28 cellular contexts compared by ENCODE assay signal in the genomic region with DNA sequence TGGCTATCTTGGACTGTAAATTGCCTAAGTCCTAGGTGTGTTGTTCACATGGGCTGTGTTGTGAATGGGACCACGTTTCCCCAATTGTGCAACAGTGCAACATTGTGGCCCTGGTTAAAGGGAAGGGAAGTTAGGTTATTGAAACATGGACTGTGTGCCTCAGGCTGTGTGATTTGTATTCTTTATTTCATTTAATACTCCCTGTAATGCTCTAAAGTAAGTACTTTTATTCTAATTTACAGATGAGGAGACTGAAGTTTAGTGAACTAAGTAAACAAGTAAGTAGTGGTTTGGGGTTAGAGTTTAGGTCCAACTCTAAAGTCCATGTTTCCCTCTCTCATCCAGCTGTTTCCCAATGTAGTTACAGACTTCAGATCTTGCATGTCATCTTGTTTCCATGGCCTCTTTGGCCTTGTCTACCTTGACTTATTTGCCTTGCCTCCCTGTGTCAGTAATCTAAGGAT.
DNase-seq lines count a peak whose midpoint lies in the region; ATAC-seq and TF ChIP-seq lines count a peak whose summit lies in the region.
"Had no signal": no experiment of that assay in that cellular context is flagged by ENCODE, and none has a peak within 500 bp of the region (broad histone marks: within the 10 kb centered on the region; RNA-seq: fewer than 3 reads in every experiment).

No MANE protein-coding gene starts in this region.

- DNase-seq in AML-193 (lab: John Stamatoyannopoulos, UW) (peak; percentile 37 to 44), DND-41 (no peak), T-helper 17 cell (no peak), mesothelial cell of epicardium (ENCODE audit: low spot score in 2 of 2, unreplicated experiment in 2 of 2) (no peak), foreskin keratinocyte (no peak), NCI-H345 treated with DMSO at 0.1 percent for 48 hours (lab: John Stamatoyannopoulos, UW; ENCODE audit: unreplicated experiment) (no peak), hypothalamus (lab: John Stamatoyannopoulos, UW) (no peak), WERI-Rb-1 (no peak)
- DNase-seq: activated CD4-positive, alpha-beta T cell treated with anti-CD3 and anti-CD28 coated beads, Interleukin-2, amount 50 U/mL, for 1 hour; activated naive CD4-positive, alpha-beta T cell; activated T-cell treated with anti-CD3 and anti-CD28 coated beads, Interleukin-2, amount 50 U/mL, for 72 hours; amygdala; Caco-2; effector CD4-positive, alpha-beta T cell; erythroblast; GF-D8; GOT3; left cardiac atrium; NCI-H1092 treated with DMSO at 0.1 percent for 48 hours; NCI-H187; NCI-H2171 treated with DMSO at 0.1 percent for 48 hours; NCI-H524 treated with DMSO at 0.1 percent for 48 hours; NK-92 treated with Interleukin-12 subunit alpha and Interleukin-12 subunit beta, amount 100 ng/mL, for 24 hours; Right ventricle myocardium superior; T-helper 9 cell; tibial artery had no signal

- no peaks in the 10 kb centered on the region for H3K27me3 Mint-ChIP-seq in T-helper 17 cell
- no peaks in the 10 kb centered on the region for H3K27me3 Mint-ChIP-seq in mesothelial cell of epicardium (ENCODE audit: low read depth)

- H3K4me2 ChIP-seq in DND-41 (ENCODE audit: insufficient read depth, low read length), result no peak overlapping the region
- H3K4me2 ChIP-seq: A549 had no signal

- no peak overlapping the region for H3K9ac ChIP-seq in DND-41 (ENCODE audit: low read depth, low read length)

- H3K4me3 ChIP-seq in DND-41 (ENCODE audit: low read depth in 1 of 2, low read length in 2 of 2), result no peak overlapping the region
- H3K4me3 ChIP-seq in WERI-Rb-1 (ENCODE audit: low read depth, low read length), result no peak overlapping the region
- H3K4me3 ChIP-seq: A549, prostate gland, tibial artery had no signal

- H3K36me3 ChIP-seq in DND-41 (ENCODE audit: insufficient read depth, low read length), result peaks cover 9% of the 10 kb centered on the region; the same call in 1 of the 2 replicates
- H3K36me3 ChIP-seq in WERI-Rb-1, result no peaks in the 10 kb centered on the region
- H3K36me3 ChIP-seq: prostate gland, tibial artery had no signal

- H3K4me1 Mint-ChIP-seq in T-helper 17 cell (peaks cover 49% of the 10 kb centered on the region), mesothelial cell of epicardium (peaks cover 22% of the 10 kb centered on the region)

- no peak overlapping the region for H3K4me3 Mint-ChIP-seq in T-helper 17 cell
- H3K4me3 Mint-ChIP-seq in mesothelial cell of epicardium, result no peak overlapping the region
- H3K4me3 Mint-ChIP-seq: activated T-cell treated with anti-CD3 and anti-CD28 coated beads, Interleukin-2, amount 50 U/mL, for 72 hours had no signal

- no peak overlapping the region for H2AFZ ChIP-seq in DND-41 (ENCODE audit: low read depth, low read length)

- TF ChIP-seq CTCF in DND-41 (IDR thresholded peaks at IDR 0.05; ENCODE audit: borderline replicate concordance, extremely low read depth, low read length, poor library complexity, severe bottlenecking), result no peak
- TF ChIP-seq CTCF in mesothelial cell of epicardium (IDR thresholded peaks at IDR 0.05; ENCODE audit: unreplicated experiment), result no peak
- TF ChIP-seq CTCF in foreskin keratinocyte (conservative IDR thresholded peaks at IDR 0.05), result no peak
- no peak for TF ChIP-seq CTCF in WERI-Rb-1 (IDR thresholded peaks at IDR 0.05; ENCODE audit: low read depth, low read length)

- peaks cover 69% of the 10 kb centered on the region for H3K79me2 ChIP-seq in DND-41 (ENCODE audit: insufficient read depth, low read length)

- no peaks in the 10 kb centered on the region; the same call in 1 of the 2 replicates for H4K20me1 ChIP-seq in DND-41 (ENCODE audit: insufficient read depth, low read length)

- ATAC-seq in DND-41 (ENCODE audit: insufficient read depth, low read depth) (no peak), T-helper 17 cell (no peak), foreskin keratinocyte (no peak)
- ATAC-seq: A549; activated T-cell treated with anti-CD3 and anti-CD28 coated beads, Interleukin-2, amount 50 U/mL, for 72 hours; left cardiac atrium had no signal

- H3K9me3 Mint-ChIP-seq in mesothelial cell of epicardium, result no peaks in the 10 kb centered on the region
- H3K9me3 Mint-ChIP-seq: activated T-cell treated with anti-CD3 and anti-CD28 coated beads, Interleukin-2, amount 50 U/mL, for 72 hours had no signal

- no peaks in the 10 kb centered on the region for H3K27me3 ChIP-seq in DND-41 (ENCODE audit: insufficient read depth, low read length, poor library complexity)
- no peaks in the 10 kb centered on the region for H3K27me3 ChIP-seq in foreskin keratinocyte
- no peaks in the 10 kb centered on the region for H3K27me3 ChIP-seq in WERI-Rb-1 (ENCODE audit: insufficient read depth, low read depth, severe bottlenecking)
- H3K27me3 ChIP-seq: tibial artery had no signal

- no peaks in the 10 kb centered on the region for H3K36me3 Mint-ChIP-seq in T-helper 17 cell (ENCODE audit: low read depth)
- H3K36me3 Mint-ChIP-seq in mesothelial cell of epicardium, result no peaks in the 10 kb centered on the region

- H3K27ac Mint-ChIP-seq in T-helper 17 cell (peak overlapping the region; percentile 66), mesothelial cell of epicardium (peak overlapping the region; percentile 25)
- H3K27ac Mint-ChIP-seq: activated T-cell treated with anti-CD3 and anti-CD28 coated beads, Interleukin-2, amount 50 U/mL, for 72 hours had no signal

- H3K27ac ChIP-seq in DND-41 (ENCODE audit: low read length) (peak overlapping the region; percentile 23; the same call in 1 of the 2 replicates), foreskin keratinocyte (no peak overlapping the region), WERI-Rb-1 (no peak overlapping the region)
- H3K27ac ChIP-seq: A549, prostate gland, tibial artery had no signal

- H3K4me1 ChIP-seq in DND-41 (ENCODE audit: insufficient read depth, low read length), result no peaks in the 10 kb centered on the region
- H3K4me1 ChIP-seq in foreskin keratinocyte, result no peaks in the 10 kb centered on the region
- H3K4me1 ChIP-seq: A549, Caco-2, prostate gland had no signal

- H3K9me3 ChIP-seq in DND-41 (ENCODE audit: insufficient read depth, low read length, severe bottlenecking) (no peaks in the 10 kb centered on the region), T-helper 17 cell (ENCODE audit: control insufficient read depth, low read length, poor library complexity, severe bottlenecking) (no peaks in the 10 kb centered on the region), WERI-Rb-1 (ENCODE audit: severe bottlenecking) (no peaks in the 10 kb centered on the region)
- H3K9me3 ChIP-seq: A549, Caco-2, prostate gland, tibial artery had no signal

Comparison
In these comparisons a context has a peak if more than half of its experiments do, and no peak if none do; other contexts are left out.
1. DNase-seq: peak in AML-193 (2 of 2); none in DND-41 (single experiment), T-helper 17 cell (0 of 3), mesothelial cell of epicardium (0 of 2), foreskin keratinocyte (0 of 2), NCI-H345 treated with DMSO at 0.1 percent for 48 hours (single experiment), hypothalamus (0 of 51) and WERI-Rb-1 (single experiment).